15 cellular contexts compared by ENCODE assay signal in the genomic region with DNA sequence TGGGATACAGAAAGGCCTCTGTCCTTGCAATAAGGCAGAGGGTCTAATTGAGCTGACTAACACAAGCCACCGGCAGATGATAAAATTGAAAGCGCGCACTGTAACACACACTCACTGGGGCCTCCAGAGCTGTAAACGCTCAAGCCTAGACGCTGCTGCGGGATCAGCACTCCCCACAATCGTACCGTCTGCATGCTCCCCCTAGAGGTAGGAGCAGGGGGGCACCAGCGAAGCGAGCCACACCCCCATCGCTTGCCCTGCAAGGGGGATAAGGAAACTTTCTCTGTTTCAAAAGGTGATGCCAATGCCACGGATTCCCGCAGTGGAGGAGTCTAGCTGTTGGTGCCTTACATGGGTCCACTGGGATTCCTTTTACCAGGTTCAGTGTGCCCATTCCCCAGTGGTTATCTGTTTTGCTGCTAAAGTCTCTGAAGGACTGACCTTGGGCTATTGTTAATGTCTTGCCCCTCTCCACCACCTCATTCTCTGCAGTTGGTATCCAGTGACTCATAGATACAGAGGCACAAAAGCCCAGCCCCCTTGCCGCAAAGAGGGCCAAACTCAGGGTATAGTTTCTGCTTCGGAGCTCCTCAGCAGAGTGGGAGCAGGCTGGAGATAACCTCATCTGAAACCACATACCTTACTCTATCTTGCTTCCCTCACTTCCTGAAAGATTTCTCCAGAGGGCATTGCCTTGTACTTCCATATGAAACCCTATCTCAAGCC.
DNase-seq lines count a peak whose midpoint lies in the region; ATAC-seq and TF ChIP-seq lines count a peak whose summit lies in the region.
"Had no signal": no experiment of that assay in that cellular context is flagged by ENCODE, and none has a peak within 500 bp of the region (broad histone marks: within the 10 kb centered on the region; RNA-seq: fewer than 3 reads in every experiment).

No MANE protein-coding gene starts in this region.

- DNase-seq in activated CD4-positive, alpha-beta T cell treated with anti-CD3 and anti-CD28 coated beads for 36 hours: peak; percentile 8
- DNase-seq in activated CD4-positive, alpha-beta T cell treated with anti-CD3 and anti-CD28 coated beads for 1 hour: no peak
- DNase-seq in fibroblast of the aortic adventitia (ENCODE audit: low read depth): no peak
- DNase-seq in type B pancreatic cell (ENCODE audit: extremely low spot score, unreplicated experiment): no peak
- no peak for DNase-seq in T-cell
- DNase-seq in activated naive CD8-positive, alpha-beta T cell treated with anti-CD3 and anti-CD28 coated beads, Interleukin-2, amount 50 U/mL, for 24 hours: no peak
- DNase-seq: activated CD8-positive, alpha-beta memory T cell treated with anti-CD3 and anti-CD28 coated beads, Interleukin-2, amount 50 U/mL, for 48 hours; Calu3; heart left ventricle; NCI-H146; SHP77 treated with DMSO at 0.1 percent for 48 hours had no signal

- no peak overlapping the region for H3K4me2 ChIP-seq in OCI-LY3 (ENCODE audit: low read length)
- H3K4me2 ChIP-seq: KMS-11 had no signal

- no peaks in the 10 kb centered on the region for H4K20me1 ChIP-seq in OCI-LY3 (ENCODE audit: insufficient read depth, low read length)

- H2AFZ ChIP-seq in OCI-LY3 (ENCODE audit: low read depth, low read length): no peak overlapping the region

- H3K79me2 ChIP-seq in OCI-LY3 (ENCODE audit: low read length): no peaks in the 10 kb centered on the region

- H3K9ac ChIP-seq in OCI-LY3 (ENCODE audit: low read length): no peak overlapping the region
- H3K9ac ChIP-seq: KMS-11 had no signal

- no peaks in the 10 kb centered on the region for H3K27me3 ChIP-seq in OCI-LY3 (ENCODE audit: low read depth, low read length)
- H3K27me3 ChIP-seq: heart left ventricle had no signal

- H3K36me3 Mint-ChIP-seq in activated CD4-positive, alpha-beta T cell treated with anti-CD3 and anti-CD28 coated beads for 36 hours (ENCODE audit: low read depth): no peaks in the 10 kb centered on the region
- H3K36me3 Mint-ChIP-seq in type B pancreatic cell (no peaks in the 10 kb centered on the region), T-cell (no peaks in the 10 kb centered on the region)
- no peaks in the 10 kb centered on the region for H3K36me3 Mint-ChIP-seq in activated naive CD8-positive, alpha-beta T cell treated with anti-CD3 and anti-CD28 coated beads, Interleukin-2, amount 50 U/mL, for 24 hours (ENCODE audit: low read depth)
- H3K36me3 Mint-ChIP-seq: activated naive CD4-positive, alpha-beta T cell treated with anti-CD3 and anti-CD28 coated beads, Interleukin-2, amount 50 U/mL, for 24 hours had no signal

- no peak for ATAC-seq in activated CD4-positive, alpha-beta T cell treated with anti-CD3 and anti-CD28 coated beads for 36 hours
- ATAC-seq in T-cell (replicated peaks in 1 of 4): no peak
- ATAC-seq in GM19452 (IDR thresholded peaks at IDR 0.05; ENCODE audit: unreplicated experiment): no peak
- ATAC-seq in activated naive CD8-positive, alpha-beta T cell treated with anti-CD3 and anti-CD28 coated beads, Interleukin-2, amount 50 U/mL, for 24 hours: no peak

- no peaks in the 10 kb centered on the region for H3K36me3 ChIP-seq in OCI-LY3 (replicated peaks; ENCODE audit: low read depth, low read length)
- H3K36me3 ChIP-seq: heart left ventricle had no signal

- H3K27ac ChIP-seq in OCI-LY3 (ENCODE audit: low read length): no peak overlapping the region
- H3K27ac ChIP-seq: heart left ventricle, KMS-11 had no signal

- H3K4me3 ChIP-seq in OCI-LY3 (ENCODE audit: low read length): no peak overlapping the region
- H3K4me3 ChIP-seq in fibroblast of the aortic adventitia (ENCODE audit: low read depth, low read length): no peak overlapping the region
- H3K4me3 ChIP-seq: heart left ventricle had no signal

- peaks cover 28% of the 10 kb centered on the region for H3K4me1 ChIP-seq in OCI-LY3 (ENCODE audit: low read length)
- H3K4me1 ChIP-seq: heart left ventricle had no signal

- no peak overlapping the region for H3K27ac Mint-ChIP-seq in activated CD4-positive, alpha-beta T cell treated with anti-CD3 and anti-CD28 coated beads for 36 hours
- H3K27ac Mint-ChIP-seq in type B pancreatic cell: no peak overlapping the region
- H3K27ac Mint-ChIP-seq in T-cell: no peak overlapping the region
- H3K27ac Mint-ChIP-seq in activated naive CD8-positive, alpha-beta T cell treated with anti-CD3 and anti-CD28 coated beads, Interleukin-2, amount 50 U/mL, for 24 hours: no peak overlapping the region
- H3K27ac Mint-ChIP-seq: activated naive CD4-positive, alpha-beta T cell treated with anti-CD3 and anti-CD28 coated beads, Interleukin-2, amount 50 U/mL, for 24 hours had no signal

- CTCF ChIA-PET in activated CD4-positive, alpha-beta T cell treated with anti-CD3 and anti-CD28 coated beads for 36 hours (lab: Charles Lee): no interaction called here
- CTCF ChIA-PET in T-cell (lab: Charles Lee): no interaction called here

- POLR2A ChIA-PET in activated CD4-positive, alpha-beta T cell treated with anti-CD3 and anti-CD28 coated beads for 36 hours (lab: Charles Lee): no interaction called here
- POLR2A ChIA-PET in T-cell (lab: Charles Lee): no interaction called here

- peaks cover 2% of the 10 kb centered on the region for H3K9me3 Mint-ChIP-seq in activated CD4-positive, alpha-beta T cell treated with anti-CD3 and anti-CD28 coated beads for 36 hours (ENCODE audit: low read depth)
- no peaks in the 10 kb centered on the region for H3K9me3 Mint-ChIP-seq in type B pancreatic cell
- H3K9me3 Mint-ChIP-seq in T-cell: no peaks in the 10 kb centered on the region
- no peaks in the 10 kb centered on the region for H3K9me3 Mint-ChIP-seq in activated naive CD8-positive, alpha-beta T cell treated with anti-CD3 and anti-CD28 coated beads, Interleukin-2, amount 50 U/mL, for 24 hours
- H3K9me3 Mint-ChIP-seq: activated naive CD4-positive, alpha-beta T cell treated with anti-CD3 and anti-CD28 coated beads, Interleukin-2, amount 50 U/mL, for 24 hours had no signal

- TF ChIP-seq CTCF in OCI-LY3 (IDR thresholded peaks at IDR 0.05; ENCODE audit: low read depth, low read length) (peak; percentile 21), fibroblast of the aortic adventitia (IDR thresholded peaks at IDR 0.05; ENCODE audit: insufficient read depth, low read length) (peak; percentile 7), type B pancreatic cell (conservative IDR thresholded peaks at IDR 0.05) (peak; percentile 50)

- intact Hi-C loops in activated CD4-positive, alpha-beta T cell treated with anti-CD3 and anti-CD28 coated beads for 36 hours (cut with DNase I, micrococcal nuclease): no loop called here

- no peak overlapping the region for H3K4me3 Mint-ChIP-seq in activated CD4-positive, alpha-beta T cell treated with anti-CD3 and anti-CD28 coated beads for 36 hours
- H3K4me3 Mint-ChIP-seq in type B pancreatic cell (no peak overlapping the region), T-cell (no peak overlapping the region)
- H3K4me3 Mint-ChIP-seq in activated naive CD8-positive, alpha-beta T cell treated with anti-CD3 and anti-CD28 coated beads, Interleukin-2, amount 50 U/mL, for 24 hours: no peak overlapping the region
- H3K4me3 Mint-ChIP-seq: activated naive CD4-positive, alpha-beta T cell treated with anti-CD3 and anti-CD28 coated beads, Interleukin-2, amount 50 U/mL, for 24 hours had no signal

- no peaks in the 10 kb centered on the region for H3K4me1 Mint-ChIP-seq in activated CD4-positive, alpha-beta T cell treated with anti-CD3 and anti-CD28 coated beads for 36 hours
- no peaks in the 10 kb centered on the region for H3K4me1 Mint-ChIP-seq in type B pancreatic cell (ENCODE audit: unreplicated experiment)
- H3K4me1 Mint-ChIP-seq in T-cell: no peaks in the 10 kb centered on the region
- H3K4me1 Mint-ChIP-seq in activated naive CD8-positive, alpha-beta T cell treated with anti-CD3 and anti-CD28 coated beads, Interleukin-2, amount 50 U/mL, for 24 hours: no peaks in the 10 kb centered on the region
- H3K4me1 Mint-ChIP-seq: activated naive CD4-positive, alpha-beta T cell treated with anti-CD3 and anti-CD28 coated beads, Interleukin-2, amount 50 U/mL, for 24 hours had no signal

- peaks cover 5% of the 10 kb centered on the region for H3K27me3 Mint-ChIP-seq in activated CD4-positive, alpha-beta T cell treated with anti-CD3 and anti-CD28 coated beads for 36 hours
- H3K27me3 Mint-ChIP-seq in type B pancreatic cell: peaks cover 9% of the 10 kb centered on the region
- H3K27me3 Mint-ChIP-seq in T-cell: no peaks in the 10 kb centered on the region
- peaks cover 2% of the 10 kb centered on the region for H3K27me3 Mint-ChIP-seq in activated naive CD8-positive, alpha-beta T cell treated with anti-CD3 and anti-CD28 coated beads, Interleukin-2, amount 50 U/mL, for 24 hours

- H3K9me3 ChIP-seq in OCI-LY3 (ENCODE audit: insufficient read depth, low read length): no peaks in the 10 kb centered on the region
- H3K9me3 ChIP-seq: heart left ventricle had no signal
